Comparison of ENCODE assay signal across 8 cellular contexts in genomic region chr11:70755410-70756158, GRCh38.
DNase-seq lines count a peak whose midpoint lies in the region; ATAC-seq and TF ChIP-seq lines count a peak whose summit lies in the region.

No MANE protein-coding gene starts in this region.

- no peaks in the 10 kb centered on the region for H3K4me1 Mint-ChIP-seq in CD4-positive, CD25-positive, alpha-beta regulatory T cell
- H3K4me1 Mint-ChIP-seq in activated CD8-positive, alpha-beta T cell treated with anti-CD3 and anti-CD28 coated beads for 36 hours (ENCODE audit: low read depth) = no peaks in the 10 kb centered on the region

- H3K27me3 Mint-ChIP-seq in CD4-positive, CD25-positive, alpha-beta regulatory T cell = peaks cover 4% of the 10 kb centered on the region
- H3K27me3 Mint-ChIP-seq in activated CD8-positive, alpha-beta T cell treated with anti-CD3 and anti-CD28 coated beads for 36 hours = peaks cover 7% of the 10 kb centered on the region

- H3K4me3 ChIP-seq in CD4-positive, CD25-positive, alpha-beta regulatory T cell (ENCODE audit: low read depth, low read length) = no peak overlapping the region

- no peaks in the 10 kb centered on the region for H3K36me3 Mint-ChIP-seq in CD4-positive, CD25-positive, alpha-beta regulatory T cell
- H3K36me3 Mint-ChIP-seq in activated CD8-positive, alpha-beta T cell treated with anti-CD3 and anti-CD28 coated beads for 36 hours (ENCODE audit: low read depth) = no peaks in the 10 kb centered on the region

- H3K9me3 Mint-ChIP-seq in CD4-positive, CD25-positive, alpha-beta regulatory T cell = peaks cover 0 to 8% (median 4%) of the 10 kb centered on the region in 7 donors
- H3K9me3 Mint-ChIP-seq in activated CD8-positive, alpha-beta T cell treated with anti-CD3 and anti-CD28 coated beads for 36 hours = peaks cover 8% of the 10 kb centered on the region

- TF ChIP-seq CTCF in activated CD8-positive, alpha-beta T cell treated with anti-CD3 and anti-CD28 coated beads for 36 hours (IDR thresholded peaks at IDR 0.05) = peak; percentile 91

- H3K36me3 ChIP-seq in CD4-positive, CD25-positive, alpha-beta regulatory T cell (ENCODE audit: control insufficient read depth, insufficient read depth, low read length) = no peaks in the 10 kb centered on the region

- no peak overlapping the region for H3K27ac Mint-ChIP-seq in CD4-positive, CD25-positive, alpha-beta regulatory T cell
- no peak overlapping the region for H3K27ac Mint-ChIP-seq in activated CD8-positive, alpha-beta T cell treated with anti-CD3 and anti-CD28 coated beads for 36 hours

- H3K27ac ChIP-seq in CD4-positive, CD25-positive, alpha-beta regulatory T cell (ENCODE audit: insufficient read depth, low read length, poor library complexity, severe bottlenecking) = no peak overlapping the region

- intact Hi-C loops in activated CD8-positive, alpha-beta T cell treated with anti-CD3 and anti-CD28 coated beads for 36 hours (cut with micrococcal nuclease) = loop anchor here (2.0 kb wide), 1 partner anchor 289 kb away; no protein-coding TSS in a partner anchor

- DNase-seq in CD4-positive, CD25-positive, alpha-beta regulatory T cell = peak; percentile 6 to 45 (median 16)
- DNase-seq in NCI-H82 (lab: John Stamatoyannopoulos, UW) (peak; percentile 78), medulla oblongata (ENCODE audit: extremely low spot score) (peak; percentile 77)
- DNase-seq in activated CD8-positive, alpha-beta T cell treated with anti-CD3 and anti-CD28 coated beads for 36 hours = peak; percentile 75
- peak; percentile 15 for DNase-seq in effector CD8-positive, alpha-beta T cell (lab: John Stamatoyannopoulos, UW)
- DNase-seq in stimulated activated CD8-positive, alpha-beta memory T cell treated with anti-CD3 and anti-CD28 coated beads, Interleukin-12 subunit alpha, Interleukin-12 subunit beta, amount 100 ng/mL, for 24 hours (ENCODE audit: extremely low read depth) = peak; percentile 28

- CTCF ChIA-PET in activated CD8-positive, alpha-beta T cell treated with anti-CD3 and anti-CD28 coated beads for 36 hours (lab: Charles Lee) = interaction anchor here (0.7 to 2.0 kb wide), 5 partner anchors 30 to 350 kb away, joined by 3 to 13 read pairs (median 3); no protein-coding TSS in a partner anchor

- no peaks in the 10 kb centered on the region for H3K4me1 ChIP-seq in CD4-positive, CD25-positive, alpha-beta regulatory T cell (ENCODE audit: control insufficient read depth, insufficient read depth, low read length, poor library complexity, severe bottlenecking)

- no peak overlapping the region for H3K4me3 Mint-ChIP-seq in CD4-positive, CD25-positive, alpha-beta regulatory T cell
- no peak overlapping the region for H3K4me3 Mint-ChIP-seq in activated CD8-positive, alpha-beta T cell treated with anti-CD3 and anti-CD28 coated beads for 36 hours

- no peak for ATAC-seq in CD4-positive, CD25-positive, alpha-beta regulatory T cell (ENCODE audit: low read depth in 2 of 2)
- ATAC-seq in HG03354 (IDR thresholded peaks at IDR 0.05; ENCODE audit: poor library complexity, severe bottlenecking, unreplicated experiment) = peak; percentile 67
- peak; percentile 95 for ATAC-seq in activated CD8-positive, alpha-beta T cell treated with anti-CD3 and anti-CD28 coated beads for 36 hours
- ATAC-seq in HG02798 (IDR thresholded peaks at IDR 0.05; ENCODE audit: poor library complexity, unreplicated experiment) = no peak

- no peaks in the 10 kb centered on the region for H3K27me3 ChIP-seq in CD4-positive, CD25-positive, alpha-beta regulatory T cell (ENCODE audit: control insufficient read depth, insufficient read depth, low read length)

- POLR2A ChIA-PET in activated CD8-positive, alpha-beta T cell treated with anti-CD3 and anti-CD28 coated beads for 36 hours (lab: Charles Lee) = no interaction called here

- H3K9me3 ChIP-seq in CD4-positive, CD25-positive, alpha-beta regulatory T cell (ENCODE audit: control insufficient read depth in 2 of 2, low read length in 2 of 2) = peaks cover 7 to 8% of the 10 kb centered on the region in 2 experiments

Comparison
In these comparisons a context has a peak if more than half of its experiments do, and no peak if none do; other contexts are left out.
1. ATAC-seq: peak in HG03354 (single experiment) and activated CD8-positive, alpha-beta T cell treated with anti-CD3 and anti-CD28 coated beads for 36 hours (single experiment); none in CD4-positive, CD25-positive, alpha-beta regulatory T cell (0 of 2) and HG02798 (single experiment).
2. DNase-seq: peak in every context shown above with its lines; median percentile 78 in NCI-H82; 77 in medulla oblongata; 75 in activated CD8-positive, alpha-beta T cell treated with anti-CD3 and anti-CD28 coated beads for 36 hours; 28 in stimulated activated CD8-positive, alpha-beta memory T cell treated with anti-CD3 and anti-CD28 coated beads, Interleukin-12 subunit alpha, Interleukin-12 subunit beta, amount 100 ng/mL, for 24 hours; 16 in CD4-positive, CD25-positive, alpha-beta regulatory T cell; 15 in effector CD8-positive, alpha-beta T cell.